12 cellular contexts compared by ENCODE assay signal in the genomic region with DNA sequence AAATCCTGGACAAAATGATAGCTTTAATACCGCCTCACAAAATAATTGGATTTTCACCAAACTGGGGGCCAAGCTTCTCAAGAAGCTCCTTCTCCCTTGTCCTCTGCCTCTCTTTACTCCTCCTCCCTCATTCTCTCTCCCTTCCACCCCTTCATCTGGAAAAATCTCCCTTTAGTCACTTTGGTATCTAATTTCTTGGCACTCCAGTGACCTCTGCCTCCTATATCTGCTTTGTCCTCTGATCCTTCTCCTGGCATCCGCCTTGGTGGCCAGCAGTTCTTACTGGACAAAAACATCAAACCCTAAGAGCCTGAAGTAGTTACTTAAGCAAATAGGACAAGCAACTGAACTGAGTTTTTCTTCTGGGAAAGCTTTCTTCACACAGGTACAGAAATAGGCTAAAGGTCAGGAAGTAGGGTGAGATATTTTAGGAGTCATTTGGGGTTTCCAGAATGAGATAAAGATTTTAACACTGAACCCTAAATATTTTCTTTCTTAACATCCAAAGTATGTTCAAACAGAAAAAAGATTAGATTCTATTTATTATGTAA.
DNase-seq lines count a peak whose midpoint lies in the region; ATAC-seq lines count a peak whose summit lies in the region.
"Had no signal": no experiment of that assay in that cellular context is flagged by ENCODE, and none has a peak within 500 bp of the region (broad histone marks: within the 10 kb centered on the region; RNA-seq: fewer than 3 reads in every experiment).

No MANE protein-coding gene starts in this region.

- H3K27me3 Mint-ChIP-seq in activated CD4-positive, alpha-beta T cell treated with anti-CD3 and anti-CD28 coated beads for 36 hours = no peaks in the 10 kb centered on the region

- peaks cover 6% of the 10 kb centered on the region for H3K36me3 Mint-ChIP-seq in activated CD4-positive, alpha-beta T cell treated with anti-CD3 and anti-CD28 coated beads for 36 hours (ENCODE audit: low read depth)

- H3K27ac Mint-ChIP-seq in activated CD4-positive, alpha-beta T cell treated with anti-CD3 and anti-CD28 coated beads for 36 hours = peak overlapping the region; percentile 95

- H3K4me3 ChIP-seq in skin epidermis = no peak overlapping the region
- H3K4me3 ChIP-seq: prostate gland, SJCRH30 had no signal

- no peak for DNase-seq in activated CD4-positive, alpha-beta T cell treated with anti-CD3 and anti-CD28 coated beads for 36 hours
- no peak for DNase-seq in activated CD4-positive, alpha-beta T cell treated with anti-CD3 and anti-CD28 coated beads, Interleukin-2, amount 50 U/mL, for 48 hours
- peak; percentile 24 for DNase-seq in RPMI7951 (ENCODE audit: low read depth)
- DNase-seq in epithelial cell of prostate (ENCODE audit: low read depth, low spot score) = no peak
- no peak for DNase-seq in EL
- DNase-seq in AG20443 (ENCODE audit: low spot score) = no peak
- DNase-seq: activated CD4-positive, alpha-beta T cell treated with anti-CD3 and anti-CD28 coated beads for 48 hours; kidney glomerular epithelial cell; SJCRH30 had no signal

- POLR2A ChIA-PET in activated CD4-positive, alpha-beta T cell treated with anti-CD3 and anti-CD28 coated beads for 36 hours (lab: Charles Lee) = no interaction called here

- intact Hi-C loops in activated CD4-positive, alpha-beta T cell treated with anti-CD3 and anti-CD28 coated beads for 36 hours (cut with DNase I, micrococcal nuclease) = no loop called here

- ATAC-seq in activated CD4-positive, alpha-beta T cell treated with anti-CD3 and anti-CD28 coated beads for 36 hours = no peak
- ATAC-seq in GM18873 (IDR thresholded peaks at IDR 0.05; ENCODE audit: low FRiP score, unreplicated experiment) = no peak

- peaks cover 1% of the 10 kb centered on the region for H3K9me3 Mint-ChIP-seq in activated CD4-positive, alpha-beta T cell treated with anti-CD3 and anti-CD28 coated beads for 36 hours (ENCODE audit: low read depth)

- CTCF ChIA-PET in activated CD4-positive, alpha-beta T cell treated with anti-CD3 and anti-CD28 coated beads for 36 hours (lab: Charles Lee) = interaction anchor here (0.6 to 3.9 kb wide), 7 partner anchors 8 to 832 kb away, joined by 3 to 38 read pairs (median 4); no protein-coding TSS in a partner anchor

- H3K4me1 Mint-ChIP-seq in activated CD4-positive, alpha-beta T cell treated with anti-CD3 and anti-CD28 coated beads for 36 hours = peaks cover 60% of the 10 kb centered on the region

- H3K27ac ChIP-seq in epithelial cell of prostate (peak overlapping the region; percentile 100), skin epidermis (peak overlapping the region in 17 of 21 experiments; percentile 7 to 99 (median 91))

- no peak overlapping the region for H3K4me3 Mint-ChIP-seq in activated CD4-positive, alpha-beta T cell treated with anti-CD3 and anti-CD28 coated beads for 36 hours
